In the genomic region with DNA sequence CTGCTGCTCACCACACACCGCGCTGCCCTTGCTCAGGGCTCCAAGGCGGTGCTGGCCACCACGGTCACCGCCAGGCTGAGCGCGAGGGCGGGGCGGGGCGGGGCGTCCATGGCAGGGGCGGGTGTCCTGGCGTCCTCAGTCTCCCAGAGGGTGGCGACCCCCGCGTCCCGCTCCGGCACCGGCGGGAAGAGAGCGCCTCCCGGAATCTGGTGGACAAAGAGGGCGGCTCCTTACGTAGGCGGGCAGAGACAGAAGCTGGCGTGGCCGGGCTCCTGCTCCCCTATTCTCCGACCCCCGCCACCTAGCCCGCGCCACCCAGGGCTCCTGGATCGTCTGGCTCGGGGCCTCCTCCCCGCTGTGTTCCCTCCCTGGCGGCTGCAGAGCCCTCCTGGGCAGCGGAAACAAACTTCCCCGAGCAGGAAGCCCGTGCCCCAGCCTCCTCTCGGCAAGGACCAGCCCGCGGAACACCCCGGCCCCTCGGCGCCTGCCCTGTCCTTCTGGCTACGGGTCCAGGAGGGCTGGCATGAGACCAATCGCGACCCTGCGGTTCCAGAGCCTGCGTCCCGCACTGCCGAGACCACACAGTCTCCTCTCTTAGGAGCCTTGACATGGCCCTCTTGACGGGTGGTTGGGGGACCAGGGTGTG, we compare ENCODE assay signal across 8 cellular contexts.
DNase-seq lines count a peak whose midpoint lies in the region; ATAC-seq and TF ChIP-seq lines count a peak whose summit lies in the region.

No MANE protein-coding gene starts in this region.

- no peaks in the 10 kb centered on the region for H3K27me3 Mint-ChIP-seq in neural crest cell (ENCODE audit: low read depth)

- no peak for TF ChIP-seq POLR2A in esophagus muscularis mucosa (IDR thresholded peaks at IDR 0.05; ENCODE audit: low read depth)

- H3K27ac Mint-ChIP-seq in neural crest cell (ENCODE audit: unreplicated experiment): peak overlapping the region; percentile 95

- H3K4me3 ChIP-seq in esophagus muscularis mucosa: peak overlapping the region; percentile 48 to 59 (median 56)

- no peak for TF ChIP-seq EP300 in esophagus muscularis mucosa (IDR thresholded peaks at IDR 0.05)

- no peaks in the 10 kb centered on the region for H3K9me3 ChIP-seq in esophagus muscularis mucosa

- intact Hi-C loops in esophagus muscularis mucosa (cut with DNase I): no loop called here

- 3% methylated on average over 10 of the region's 52 CpGs for WGBS in esophagus muscularis mucosa

- H3K27me3 ChIP-seq in esophagus muscularis mucosa: peaks cover 0 to 35% (median 8%) of the 10 kb centered on the region in 4 donors

- H3K36me3 Mint-ChIP-seq in neural crest cell (ENCODE audit: low read depth): no peaks in the 10 kb centered on the region

- ATAC-seq in GM19395 (IDR thresholded peaks at IDR 0.05; ENCODE audit: unreplicated experiment): no peak

- H3K4me3 Mint-ChIP-seq in neural crest cell: peak overlapping the region; percentile 83

- TF ChIP-seq CTCF in esophagus muscularis mucosa (IDR thresholded peaks at IDR 0.05): no peak
- peak; percentile 35 for TF ChIP-seq CTCF in neural crest cell (conservative IDR thresholded peaks at IDR 0.05)

- H3K4me1 Mint-ChIP-seq in neural crest cell: peaks cover 10% of the 10 kb centered on the region

- no peak overlapping the region for H3K27ac ChIP-seq in esophagus muscularis mucosa (replicated peaks in 1 of 4)

- peaks cover 0 to 13% (median 11%) of the 10 kb centered on the region in 4 donors for H3K4me1 ChIP-seq in esophagus muscularis mucosa

- DNase-seq in NCI-H1092 treated with DMSO at 0.1 percent for 48 hours (lab: John Stamatoyannopoulos, UW) (peak; percentile 26), NCI-H1092 (lab: John Stamatoyannopoulos, UW) (no peak), SHP77 treated with DMSO at 0.1 percent for 48 hours (lab: John Stamatoyannopoulos, UW) (peak; percentile 77), esophagus muscularis mucosa (ENCODE audit: extremely low spot score) (peak; percentile 89), neural crest cell (ENCODE audit: low read depth, low spot score) (peak; percentile 74), KG1 (lab: John Stamatoyannopoulos, UW) (no peak), OCI-M2 (lab: John Stamatoyannopoulos, UW; ENCODE audit: unreplicated experiment) (no peak)

- no peaks in the 10 kb centered on the region for H3K36me3 ChIP-seq in esophagus muscularis mucosa

- H3K9me3 Mint-ChIP-seq in neural crest cell: no peaks in the 10 kb centered on the region

Comparison
In these comparisons a context has a peak if more than half of its experiments do, and no peak if none do; other contexts are left out.
1. DNase-seq: peak in NCI-H1092 treated with DMSO at 0.1 percent for 48 hours (single experiment), SHP77 treated with DMSO at 0.1 percent for 48 hours (single experiment), esophagus muscularis mucosa (single experiment) and neural crest cell (single experiment); none in NCI-H1092 (single experiment), KG1 (single experiment) and OCI-M2 (single experiment).